1 cellular context compared by ENCODE assay signal in the genomic region with DNA sequence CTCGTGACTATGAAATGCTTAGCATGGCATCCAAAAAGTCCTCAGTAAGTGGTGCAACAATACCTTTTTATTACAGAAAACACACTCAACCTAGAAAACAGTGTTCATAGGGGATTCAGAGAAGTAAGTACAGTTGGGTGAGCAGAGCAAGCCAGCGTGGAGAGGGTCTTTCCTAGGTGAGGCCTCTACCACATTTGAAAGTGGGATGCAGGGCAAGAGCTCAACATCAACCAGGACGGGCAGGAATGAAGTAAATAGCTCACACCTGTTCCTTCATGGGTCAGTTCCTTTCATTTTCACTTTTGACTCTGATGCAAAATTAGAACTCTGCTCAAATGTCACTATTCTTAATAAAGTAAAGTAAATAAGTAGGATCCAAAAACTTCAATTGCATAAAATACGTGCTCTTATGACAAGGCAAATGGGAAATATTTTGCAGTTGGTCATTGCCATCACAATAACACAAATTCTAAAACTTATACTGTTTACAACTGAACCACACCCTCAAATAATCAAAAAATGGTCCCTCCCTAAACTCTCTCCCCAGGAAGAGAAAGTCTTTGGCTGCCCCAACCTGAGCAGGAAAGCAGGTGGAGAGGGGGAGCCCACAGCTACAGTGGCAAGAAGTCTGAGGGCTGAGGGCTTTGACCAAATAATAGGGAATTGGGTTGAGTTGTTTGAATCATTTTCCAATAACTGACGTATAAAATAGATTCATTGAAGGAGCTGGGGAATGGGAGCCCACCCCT.
TF ChIP-seq lines count a peak whose summit lies in the region.

No MANE protein-coding gene starts in this region.

TF ChIP-seq in HepG2, 621 proteins besides CTCF, POLR2A, EP300 and RAD21:
- TF ChIP-seq ZNF382 (CRISPR knock-in tag; IDR thresholded peaks at IDR 0.05; ENCODE audit: borderline replicate concordance) (no peak), U2AF1 (optimal IDR thresholded peaks at IDR 0.05; ENCODE audit: low read depth, low read length) (no peak), TCF12 (IDR thresholded peaks at IDR 0.05) (no peak), TCF12 (CRISPR knock-in tag; IDR thresholded peaks at IDR 0.05) (no peak)
